In the genomic region with DNA sequence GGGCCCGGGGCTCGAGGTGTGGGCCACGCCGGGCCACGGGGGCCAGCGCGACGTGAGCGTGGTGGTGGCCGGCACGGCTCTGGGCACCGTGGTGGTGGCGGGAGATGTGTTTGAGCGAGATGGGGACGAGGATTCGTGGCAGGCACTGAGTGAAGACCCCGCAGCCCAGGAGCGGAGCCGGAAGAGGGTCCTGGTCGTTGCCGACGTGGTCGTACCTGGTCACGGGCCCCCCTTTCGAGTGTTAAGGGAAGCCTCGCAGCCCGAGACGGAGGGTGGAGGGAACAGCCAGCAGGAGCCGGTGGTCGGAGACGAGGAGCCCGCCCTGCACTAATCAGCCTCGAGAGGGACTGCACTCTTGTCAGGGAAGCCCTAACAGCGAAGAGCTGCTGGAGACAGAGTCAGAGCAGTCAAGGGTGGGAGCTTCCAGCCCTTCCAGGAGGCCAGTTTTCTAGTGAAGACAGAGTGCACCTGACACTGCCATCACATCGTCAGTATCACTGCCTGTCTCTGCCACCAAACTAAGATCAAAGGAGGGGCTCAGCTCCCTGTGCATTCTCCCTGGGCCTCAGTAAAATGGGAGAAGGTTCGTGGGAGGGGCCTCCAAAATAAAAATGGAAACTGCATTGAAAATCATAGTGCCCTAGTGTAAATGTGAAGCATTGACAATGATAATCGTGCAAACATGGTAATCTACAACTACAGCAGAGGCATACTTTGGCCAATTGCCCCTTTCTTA, we compare ENCODE assay signal across 8 cellular contexts. TPM values are rescaled to one million over a fixed set of nuclear protein-coding genes. Genes with fewer than 3 reads are reported as not detected.
A peak's percentile ranks its signal among the peaks of the same experiment; 100 is the strongest.
DNase-seq lines count a peak whose midpoint lies in the region; ATAC-seq and TF ChIP-seq lines count a peak whose summit lies in the region.

No MANE protein-coding gene starts in this region.

- H3K4me1 Mint-ChIP-seq in activated T-cell treated with anti-CD3 and anti-CD28 coated beads, Interleukin-2, amount 50 U/mL, for 24 hours (ENCODE audit: low read depth) = peaks cover 40% of the 10 kb centered on the region
- H3K4me1 Mint-ChIP-seq in stimulated activated naive CD8-positive, alpha-beta T cell treated with anti-CD3 and anti-CD28 coated beads, Interleukin-15, Interleukin-2, amounts not matched to agents 100 ng/mL and 50 ng/mL, for 24 hours (ENCODE audit: low read depth) = peaks cover 46% of the 10 kb centered on the region

- H3K4me1 ChIP-seq in OCI-LY1 (ENCODE audit: insufficient read depth, low read length, severe bottlenecking) = peaks cover 32% of the 10 kb centered on the region

- peaks cover 18% of the 10 kb centered on the region; the same call in 1 of the 2 replicates for H3K36me3 ChIP-seq in OCI-LY1 (ENCODE audit: insufficient read depth, low read length)
- no peaks in the 10 kb centered on the region for H3K36me3 ChIP-seq in kidney epithelial cell (ENCODE audit: control insufficient read depth, insufficient read depth, low read length)

- no peaks in the 10 kb centered on the region for H3K9me2 ChIP-seq in OCI-LY1 (ENCODE audit: low read depth, low read length)

- H3K27ac ChIP-seq in OCI-LY1 (ENCODE audit: low read depth, low read length, poor library complexity, severe bottlenecking) = no peak overlapping the region

- no peaks in the 10 kb centered on the region for H4K20me1 ChIP-seq in OCI-LY1 (ENCODE audit: insufficient read depth, low read length)

- H3K4me2 ChIP-seq in OCI-LY1 (ENCODE audit: low read length) = peak overlapping the region; percentile 70

- H3K27me3 ChIP-seq in OCI-LY1 (ENCODE audit: insufficient read depth, low read length) (no peaks in the 10 kb centered on the region), kidney epithelial cell (ENCODE audit: control insufficient read depth, insufficient read depth, low read length) (no peaks in the 10 kb centered on the region)

- H3F3A ChIP-seq in OCI-LY1 (ENCODE audit: insufficient read depth, low read length) = no peaks in the 10 kb centered on the region

- H3K4me3 Mint-ChIP-seq in activated T-cell treated with anti-CD3 and anti-CD28 coated beads, Interleukin-2, amount 50 U/mL, for 24 hours = peak overlapping the region; percentile 99
- peak overlapping the region; percentile 99 for H3K4me3 Mint-ChIP-seq in stimulated activated naive CD8-positive, alpha-beta T cell treated with anti-CD3 and anti-CD28 coated beads, Interleukin-15, Interleukin-2, amounts not matched to agents 100 ng/mL and 50 ng/mL, for 24 hours

- no peak overlapping the region for H2AFZ ChIP-seq in OCI-LY1 (ENCODE audit: low read length)

- H3K27ac Mint-ChIP-seq in activated T-cell treated with anti-CD3 and anti-CD28 coated beads, Interleukin-2, amount 50 U/mL, for 24 hours = peak overlapping the region; percentile 82
- peak overlapping the region; percentile 7 for H3K27ac Mint-ChIP-seq in stimulated activated naive CD8-positive, alpha-beta T cell treated with anti-CD3 and anti-CD28 coated beads, Interleukin-15, Interleukin-2, amounts not matched to agents 100 ng/mL and 50 ng/mL, for 24 hours

- H3K36me3 Mint-ChIP-seq in activated T-cell treated with anti-CD3 and anti-CD28 coated beads, Interleukin-2, amount 50 U/mL, for 24 hours (ENCODE audit: low read depth) = peaks cover 30% of the 10 kb centered on the region
- peaks cover 5% of the 10 kb centered on the region for H3K36me3 Mint-ChIP-seq in stimulated activated naive CD8-positive, alpha-beta T cell treated with anti-CD3 and anti-CD28 coated beads, Interleukin-15, Interleukin-2, amounts not matched to agents 100 ng/mL and 50 ng/mL, for 24 hours (ENCODE audit: low read depth)

- peak overlapping the region; percentile 84 for H3K9ac ChIP-seq in OCI-LY1 (ENCODE audit: low read length)

- no peaks in the 10 kb centered on the region for H3K27me3 Mint-ChIP-seq in activated T-cell treated with anti-CD3 and anti-CD28 coated beads, Interleukin-2, amount 50 U/mL, for 24 hours
- H3K27me3 Mint-ChIP-seq in stimulated activated naive CD8-positive, alpha-beta T cell treated with anti-CD3 and anti-CD28 coated beads, Interleukin-15, Interleukin-2, amounts not matched to agents 100 ng/mL and 50 ng/mL, for 24 hours = no peaks in the 10 kb centered on the region

- in situ Hi-C loops in astrocyte of the spinal cord (cut with HindIII; ENCODE audit: low sequenced_read_pairs) = no loop called here

- no peaks in the 10 kb centered on the region for H3K79me2 ChIP-seq in OCI-LY1 (ENCODE audit: insufficient read depth, low read length)

- no peak for ATAC-seq in GM21390 (IDR thresholded peaks at IDR 0.05; ENCODE audit: unreplicated experiment)
- ATAC-seq in HG03039 (IDR thresholded peaks at IDR 0.05; ENCODE audit: unreplicated experiment) = no peak

- TF ChIP-seq CTCF in OCI-LY1 (IDR thresholded peaks at IDR 0.05; ENCODE audit: low read length) = no peak
- TF ChIP-seq CTCF in astrocyte of the spinal cord (IDR thresholded peaks at IDR 0.05; ENCODE audit: low read depth, low read length) = no peak
- TF ChIP-seq CTCF in kidney epithelial cell (IDR thresholded peaks at IDR 0.05; ENCODE audit: insufficient read depth, low read length, poor library complexity, severe bottlenecking) = no peak

- DNase-seq in activated T-cell treated with anti-CD3 and anti-CD28 coated beads, Interleukin-2, amount 50 U/mL, for 24 hours = peak; percentile 63
- DNase-seq in activated T-cell treated with anti-CD3 and anti-CD28 coated beads for 4 hours (no peak), astrocyte of the spinal cord (ENCODE audit: low read depth, low spot score) (no peak), kidney epithelial cell (ENCODE audit: low read depth) (no peak)

- H3K4me3 ChIP-seq in OCI-LY1 (ENCODE audit: low read depth, low read length, poor library complexity, severe bottlenecking) (peak overlapping the region; percentile 70), astrocyte of the spinal cord (ENCODE audit: low read depth, low read length) (peak overlapping the region; percentile 81), kidney epithelial cell (ENCODE audit: low read depth, low read length) (peak overlapping the region; percentile 64)

- H3K9me3 ChIP-seq in OCI-LY1 (ENCODE audit: low read length) = no peaks in the 10 kb centered on the region

- H3K9me3 Mint-ChIP-seq in activated T-cell treated with anti-CD3 and anti-CD28 coated beads, Interleukin-2, amount 50 U/mL, for 24 hours = no peaks in the 10 kb centered on the region
- H3K9me3 Mint-ChIP-seq in stimulated activated naive CD8-positive, alpha-beta T cell treated with anti-CD3 and anti-CD28 coated beads, Interleukin-15, Interleukin-2, amounts not matched to agents 100 ng/mL and 50 ng/mL, for 24 hours = no peaks in the 10 kb centered on the region

RNA-seq across cellular contexts. Expression of a gene that starts 1.3 kb away (rescaled TPM):
- 2.3 and 3.5 TPM in 2 replicates for total RNA-seq in kidney epithelial cell

RNA-seq across cellular contexts. Expression of a gene that starts 8.6 kb away (rescaled TPM):
- 10.1 TPM in 2 replicates for total RNA-seq in kidney epithelial cell

RNA-seq across cellular contexts. Expression of a gene that starts 8.9 kb away (rescaled TPM):
- 69.0 and 80.5 TPM in 2 replicates for total RNA-seq in kidney epithelial cell

RNA-seq across cellular contexts. Expression of a gene that starts 20.7 kb away (rescaled TPM):
- total RNA-seq in kidney epithelial cell = 150 and 208 TPM in 2 replicates

RNA-seq across cellular contexts. Expression of a gene that starts 26.6 kb away (rescaled TPM):
- total RNA-seq in kidney epithelial cell = 23.6 and 29.4 TPM in 2 replicates
